ENCODE assay signal across 22 cellular contexts in the genomic region with DNA sequence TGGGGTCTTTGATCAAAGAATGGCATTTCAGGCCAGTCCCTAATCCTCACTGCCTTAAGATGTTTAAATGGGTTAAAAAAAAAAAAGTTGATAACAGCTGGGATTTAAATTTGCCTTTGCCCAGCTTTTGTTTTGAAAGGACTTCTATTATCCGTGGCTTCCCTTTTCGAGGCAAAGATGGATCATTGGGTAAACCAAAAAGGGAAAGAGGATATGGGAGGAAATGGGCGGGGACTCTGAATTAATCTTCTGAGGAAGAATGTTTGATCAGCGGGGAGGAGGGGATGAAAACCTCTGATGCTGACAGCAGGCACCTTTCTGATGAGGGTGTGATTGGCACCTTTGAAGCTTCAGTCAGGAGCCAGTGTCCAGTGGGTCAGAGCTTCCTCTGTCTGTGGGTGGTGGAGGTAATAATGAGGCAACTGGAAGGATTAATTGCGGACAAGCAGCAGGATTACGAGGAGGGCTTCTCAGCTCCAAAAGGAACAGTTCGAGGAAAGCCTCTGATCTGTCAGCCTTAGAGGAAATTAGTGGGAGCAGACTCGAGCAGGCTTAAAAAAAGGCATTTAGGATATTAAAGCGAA.
DNase-seq lines count a peak whose midpoint lies in the region; ATAC-seq and TF ChIP-seq lines count a peak whose summit lies in the region.
"Had no signal": no experiment of that assay in that cellular context is flagged by ENCODE, and none has a peak within 500 bp of the region (broad histone marks: within the 10 kb centered on the region; RNA-seq: fewer than 3 reads in every experiment).

No MANE protein-coding gene starts in this region.

- peaks cover 37% of the 10 kb centered on the region for H3K4me1 Mint-ChIP-seq in brain
- H3K4me1 Mint-ChIP-seq: activated CD4-positive, alpha-beta T cell treated with anti-CD3 and anti-CD28 coated beads for 36 hours; central memory CD8-positive, alpha-beta T cell; stimulated activated effector memory CD8-positive, alpha-beta T cell treated with anti-CD3 and anti-CD28 coated beads, Interleukin-12 subunit alpha, Interleukin-12 subunit beta, amount 100 ng/mL, for 72 hours had no signal

- H3K9me3 Mint-ChIP-seq in brain = peaks cover 0 to 3% (median 0%) of the 10 kb centered on the region in 5 experiments
- H3K9me3 Mint-ChIP-seq: activated T-helper 2 cell treated with anti-CD3 and anti-CD28 coated beads, Interferon-gamma antibody, Interleukin-2, Interleukin-4, amounts not matched to agents 10 μg/mL and 5 μg/mL and 100 μg/mL, durations not matched to agents 14 hours and 24 hours and 36 hours; central memory CD8-positive, alpha-beta T cell; endodermal cell; natural killer cell treated with Interleukin-12 subunit alpha and Interleukin-12 subunit beta and Interleukin-15 and Interleukin-18, amount 100 ng/mL, for 72 hours had no signal

- peak; percentile 54 for ATAC-seq in omental fat pad (ENCODE audit: low FRiP score)
- ATAC-seq in GM21447 (IDR thresholded peaks at IDR 0.05; ENCODE audit: unreplicated experiment) = no peak
- ATAC-seq: activated CD4-positive, alpha-beta T cell treated with anti-CD3 and anti-CD28 coated beads for 36 hours; natural killer cell treated with Interleukin-12 subunit alpha and Interleukin-12 subunit beta and Interleukin-15 and Interleukin-18, amount 100 ng/mL, for 72 hours; PC-3; stimulated activated effector memory CD8-positive, alpha-beta T cell treated with anti-CD3 and anti-CD28 coated beads, Interleukin-12 subunit alpha, Interleukin-12 subunit beta, amount 100 ng/mL, for 72 hours had no signal

- H3K27ac ChIP-seq in dorsolateral prefrontal cortex = no peak overlapping the region
- H3K27ac ChIP-seq: testis had no signal

- TF ChIP-seq CTCF in brain (conservative IDR thresholded peaks at IDR 0.05) (no peak), omental fat pad (IDR thresholded peaks at IDR 0.05) (no peak), dorsolateral prefrontal cortex (IDR thresholded peaks at IDR 0.05 in 54 of 56, conservative IDR thresholded peaks at IDR 0.05 in 2 of 56; ENCODE audit: low read depth in 1 of 56, partially characterized antibody in 56 of 56) (no peak)

- H3K4me3 Mint-ChIP-seq in brain = peak overlapping the region; percentile 4 to 73 (median 29)
- H3K4me3 Mint-ChIP-seq: activated CD4-positive, alpha-beta T cell treated with anti-CD3 and anti-CD28 coated beads for 36 hours; central memory CD8-positive, alpha-beta T cell; endodermal cell; natural killer cell treated with Interleukin-12 subunit alpha and Interleukin-12 subunit beta and Interleukin-15 and Interleukin-18, amount 100 ng/mL, for 72 hours; stimulated activated effector memory CD8-positive, alpha-beta T cell treated with anti-CD3 and anti-CD28 coated beads, Interleukin-12 subunit alpha, Interleukin-12 subunit beta, amount 100 ng/mL, for 72 hours had no signal

- H3K36me3 Mint-ChIP-seq in brain = no peaks in the 10 kb centered on the region
- H3K36me3 Mint-ChIP-seq: CD14-positive monocyte; natural killer cell treated with Interleukin-12 subunit alpha and Interleukin-12 subunit beta and Interleukin-15 and Interleukin-18, amount 100 ng/mL, for 72 hours; stimulated activated effector memory CD8-positive, alpha-beta T cell treated with anti-CD3 and anti-CD28 coated beads, Interleukin-12 subunit alpha, Interleukin-12 subunit beta, amount 100 ng/mL, for 72 hours had no signal

- H3K27me3 Mint-ChIP-seq in brain = peaks cover 31% of the 10 kb centered on the region
- H3K27me3 Mint-ChIP-seq: central memory CD8-positive, alpha-beta T cell had no signal

- H3K4me3 ChIP-seq in dorsolateral prefrontal cortex = no peak overlapping the region
- H3K4me3 ChIP-seq: testis had no signal

- H3K27ac Mint-ChIP-seq in brain = peak overlapping the region in 3 of 5 experiments; percentile 44 to 76 (median 70)
- H3K27ac Mint-ChIP-seq: activated CD4-positive, alpha-beta T cell treated with anti-CD3 and anti-CD28 coated beads for 36 hours; activated T-helper 2 cell treated with anti-CD3 and anti-CD28 coated beads, Interferon-gamma antibody, Interleukin-2, Interleukin-4, amounts not matched to agents 10 μg/mL and 5 μg/mL and 100 μg/mL, durations not matched to agents 14 hours and 24 hours and 36 hours; endodermal cell; natural killer cell treated with Interleukin-12 subunit alpha and Interleukin-12 subunit beta and Interleukin-15 and Interleukin-18, amount 100 ng/mL, for 72 hours; stimulated activated effector memory CD8-positive, alpha-beta T cell treated with anti-CD3 and anti-CD28 coated beads, Interleukin-12 subunit alpha, Interleukin-12 subunit beta, amount 100 ng/mL, for 72 hours had no signal

- DNase-seq in A172 (ENCODE audit: low spot score) (peak; percentile 50), NCI-H69 (lab: John Stamatoyannopoulos, UW) (peak; percentile 72), omental fat pad (ENCODE audit: low spot score) (no peak), D341Med (ENCODE audit: low spot score) (no peak), HK-2 (ENCODE audit: unreplicated experiment) (no peak), dorsolateral prefrontal cortex (no peak)
- DNase-seq: ACHN; activated CD4-positive, alpha-beta T cell treated with anti-CD3 and anti-CD28 coated beads for 36 hours; endodermal cell; islet precursor cell; MV-4-11; NCI-H2081 treated with DMSO at 0.1 percent for 48 hours; NCI-H524 treated with DMSO at 0.1 percent for 48 hours; PC-3; testis had no signal

- H3K27me3 ChIP-seq in dorsolateral prefrontal cortex = peaks cover 0 to 6% (median 0%) of the 10 kb centered on the region in 45 donors
- H3K27me3 ChIP-seq: testis had no signal

- intact Hi-C loops in dorsolateral prefrontal cortex (cut with DNase I) = loop anchor here (5.0 to 10.0 kb wide), 3 partner anchors 274 to 912 kb away; a partner anchor contains a TSS

Comparison
In these comparisons a context has a peak if more than half of its experiments do, and no peak if none do; other contexts are left out.
1. DNase-seq: peak in A172 (single experiment) and NCI-H69 (single experiment); none in omental fat pad (single experiment), D341Med (single experiment), HK-2 (single experiment) and dorsolateral prefrontal cortex (0 of 10).